In the genomic region with DNA sequence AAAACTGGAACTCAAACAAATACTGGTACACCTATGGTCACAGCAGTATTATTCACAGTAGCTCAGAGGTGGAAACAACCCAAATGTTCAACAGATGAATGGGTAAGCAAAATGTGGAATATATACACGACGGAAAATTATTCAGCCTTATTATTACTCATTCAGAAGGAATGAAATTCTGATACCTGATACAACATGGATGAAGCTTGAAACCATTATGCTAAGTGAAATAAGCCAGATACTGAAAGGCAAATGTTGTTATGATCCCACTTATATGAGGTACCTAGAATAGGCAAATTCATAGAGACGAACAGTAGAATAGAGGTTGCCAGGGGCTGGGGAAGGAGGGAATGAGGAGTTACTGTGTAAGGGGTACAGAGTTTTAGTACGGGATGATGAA, we compare ENCODE assay signal across 22 cellular contexts. TPM values are rescaled to one million over a fixed set of nuclear protein-coding genes. Genes with fewer than 3 reads are reported as not detected.
A peak's percentile ranks its signal among the peaks of the same experiment; 100 is the strongest.
DNase-seq lines count a peak whose midpoint lies in the region; ATAC-seq and TF ChIP-seq lines count a peak whose summit lies in the region.
"Had no signal": no experiment of that assay in that cellular context is flagged by ENCODE, and none has a peak within 500 bp of the region (broad histone marks: within the 10 kb centered on the region; RNA-seq: fewer than 3 reads in every experiment).

No MANE protein-coding gene starts in this region.

- POLR2A ChIA-PET in PC-3 (lab: Charles Lee; ENCODE audit: unreplicated experiment) = no interaction called here
- POLR2A ChIA-PET in CD4-positive, alpha-beta T cell (lab: Charles Lee) = no interaction called here

- peak; percentile 12 for DNase-seq in PC-3
- DNase-seq in MV-4-11 (lab: John Stamatoyannopoulos, UW) = no peak
- DNase-seq in breast epithelium (ENCODE audit: low spot score in 2 of 2) = no peak
- DNase-seq in CD4-positive, alpha-beta T cell = no peak
- DNase-seq: activated naive CD4-positive, alpha-beta T cell treated with Interleukin-2 at 50 U/mL for 16 hours; activated T-cell treated with anti-CD3 and anti-CD28 coated beads for 4 hours; aorta; endodermal cell; hypothalamus; kidney glomerular epithelial cell; natural killer cell; NCI-H2029; stimulated activated CD4-positive, alpha-beta T cell treated with anti-CD3 and anti-CD28 coated beads, Interleukin-4, amount 100 ng/mL, for 24 hours; T-cell had no signal

- H3K4me2 ChIP-seq in PC-3 (ENCODE audit: low read length) = no peak overlapping the region
- H3K4me2 ChIP-seq: smooth muscle cell had no signal

- H3K4me1 Mint-ChIP-seq in CD4-positive, alpha-beta T cell (ENCODE audit: low read depth) = no peaks in the 10 kb centered on the region
- H3K4me1 Mint-ChIP-seq: memory B cell, natural killer cell, T-cell had no signal

- no peaks in the 10 kb centered on the region for H3K36me3 Mint-ChIP-seq in CD4-positive, alpha-beta T cell (ENCODE audit: low read depth)
- H3K36me3 Mint-ChIP-seq: memory B cell, natural killer cell, T-cell had no signal

- no peaks in the 10 kb centered on the region for H3K36me3 ChIP-seq in PC-3 (ENCODE audit: low read depth, low read length)
- H3K36me3 ChIP-seq in skeletal muscle tissue (ENCODE audit: control insufficient read depth in 3 of 3, insufficient read depth in 3 of 3, low read length in 3 of 3) = no peaks in the 10 kb centered on the region
- H3K36me3 ChIP-seq in breast epithelium = no peaks in the 10 kb centered on the region
- H3K36me3 ChIP-seq: vagina had no signal

- no peaks in the 10 kb centered on the region for H3F3A ChIP-seq in PC-3 (ENCODE audit: low read length, unreplicated experiment)

- H3K4me1 ChIP-seq in PC-3 (ENCODE audit: insufficient read depth, low read length) (no peaks in the 10 kb centered on the region), skeletal muscle tissue (ENCODE audit: control insufficient read depth in 3 of 3, insufficient read depth in 3 of 3, low read length in 3 of 3) (peaks cover 0 to 11% (median 8%) of the 10 kb centered on the region in 3 donors), breast epithelium (no peaks in the 10 kb centered on the region)
- H3K4me1 ChIP-seq: vagina had no signal

- H2AFZ ChIP-seq in PC-3 (ENCODE audit: low read length) = peak overlapping the region; percentile 26; the same call in 1 of the 2 replicates

- no peak overlapping the region for H3K9ac ChIP-seq in PC-3 (ENCODE audit: low read length)
- H3K9ac ChIP-seq in skeletal muscle tissue (ENCODE audit: low read depth in 1 of 3, low read length in 3 of 3) = no peak overlapping the region

- H3K9me3 Mint-ChIP-seq in CD4-positive, alpha-beta T cell = no peaks in the 10 kb centered on the region
- H3K9me3 Mint-ChIP-seq: endodermal cell, memory B cell, natural killer cell, T-cell had no signal

- intact Hi-C loops in PC-3 (cut with micrococcal nuclease) (no loop called here), breast epithelium (cut with DNase I; ENCODE audit: low total_unique reads) (no loop called here)
- intact Hi-C loops in CD4-positive, alpha-beta T cell (cut with DNase I, micrococcal nuclease) = loop anchor here in 1 of 2 experiments (5.0 kb wide), 1 partner anchor 68 kb away; no protein-coding TSS in a partner anchor

- no peaks in the 10 kb centered on the region for H4K20me1 ChIP-seq in PC-3 (ENCODE audit: low read length)

- CTCF ChIA-PET in PC-3 (lab: Charles Lee) = no interaction called here
- CTCF ChIA-PET in CD4-positive, alpha-beta T cell (lab: Charles Lee) = interaction anchor here (1.3 kb wide), 1 partner anchor 10 kb away, joined by 5 read pairs; no protein-coding TSS in a partner anchor

- TF ChIP-seq CTCF in PC-3 (conservative IDR thresholded peaks at IDR 0.05; ENCODE audit: low read depth, low read length) = no peak
- TF ChIP-seq CTCF in breast epithelium (IDR thresholded peaks at IDR 0.05) = no peak
- TF ChIP-seq CTCF in CD4-positive, alpha-beta T cell (IDR thresholded peaks at IDR 0.05) = no peak

- no TSS peak for BruUV-seq in PC-3 (replicated peaks; lab: Mats Ljungman, UMichigan)

- H3K9me2 ChIP-seq in PC-3 (replicated peaks; ENCODE audit: low read length) = no peaks in the 10 kb centered on the region

- H3K4me3 Mint-ChIP-seq in CD4-positive, alpha-beta T cell = no peak overlapping the region
- H3K4me3 Mint-ChIP-seq: endodermal cell, memory B cell, natural killer cell, T-cell had no signal

- no peaks in the 10 kb centered on the region for H3K27me3 ChIP-seq in PC-3 (ENCODE audit: low read length)
- H3K27me3 ChIP-seq in skeletal muscle tissue (ENCODE audit: control insufficient read depth in 3 of 3, insufficient read depth in 3 of 3, low read length in 3 of 3) = no peaks in the 10 kb centered on the region
- no peaks in the 10 kb centered on the region for H3K27me3 ChIP-seq in breast epithelium
- H3K27me3 ChIP-seq in CD4-positive, alpha-beta T cell (ENCODE audit: control insufficient read depth, insufficient read depth, low read length) = no peaks in the 10 kb centered on the region
- H3K27me3 ChIP-seq: vagina had no signal

- ATAC-seq in GM19455 (IDR thresholded peaks at IDR 0.05; ENCODE audit: unreplicated experiment) = peak; percentile 16
- peak; percentile 19 for ATAC-seq in HG02973 (IDR thresholded peaks at IDR 0.05; ENCODE audit: unreplicated experiment)
- ATAC-seq in PC-3 = no peak
- no peak for ATAC-seq in CD4-positive, alpha-beta T cell (ENCODE audit: poor library complexity)
- ATAC-seq: HepG2, natural killer cell, Right ventricle myocardium inferior, T-cell had no signal

- no peaks in the 10 kb centered on the region for H3K79me2 ChIP-seq in PC-3 (ENCODE audit: low read length)

- H3K27ac Mint-ChIP-seq in CD4-positive, alpha-beta T cell = no peak overlapping the region
- H3K27ac Mint-ChIP-seq: endodermal cell, memory B cell, natural killer cell, T-cell had no signal

- no peak overlapping the region for H3K27ac ChIP-seq in PC-3 (ENCODE audit: low read length)
- H3K27ac ChIP-seq in skeletal muscle tissue (ENCODE audit: low read depth, low read length) = peak overlapping the region; percentile 48
- no peak overlapping the region for H3K27ac ChIP-seq in breast epithelium
- no peak overlapping the region for H3K27ac ChIP-seq in CD4-positive, alpha-beta T cell (ENCODE audit: low read depth, low read length)
- H3K27ac ChIP-seq: vagina had no signal

- H3K27me3 Mint-ChIP-seq in CD4-positive, alpha-beta T cell = no peaks in the 10 kb centered on the region
- H3K27me3 Mint-ChIP-seq: memory B cell, T-cell had no signal

- no peak for TF ChIP-seq POLR2A in breast epithelium (IDR thresholded peaks at IDR 0.05)

- H3K4me3 ChIP-seq in PC-3 (ENCODE audit: low read length) (no peak overlapping the region), skeletal muscle tissue (ENCODE audit: low read length in 3 of 3) (no peak overlapping the region), breast epithelium (no peak overlapping the region)
- H3K4me3 ChIP-seq: smooth muscle cell, vagina had no signal

- no peaks in the 10 kb centered on the region for H3K9me3 ChIP-seq in PC-3 (ENCODE audit: low read length)
- H3K9me3 ChIP-seq in skeletal muscle tissue (ENCODE audit: control insufficient read depth in 3 of 3, low read length in 3 of 3) = no peaks in the 10 kb centered on the region
- H3K9me3 ChIP-seq in breast epithelium = no peaks in the 10 kb centered on the region
- H3K9me3 ChIP-seq in CD4-positive, alpha-beta T cell (ENCODE audit: control insufficient read depth, low read length) = no peaks in the 10 kb centered on the region
- H3K9me3 ChIP-seq: vagina had no signal

RNA-seq across cellular contexts. Expression of gene MYLK3, which starts 27.1 kb away (rescaled TPM):
- total RNA-seq in PC-3 (2014; rRNA removed) = under 0.01 TPM in 1 of 2 replicates, not detected in the other
- 13.6 TPM for total RNA-seq in skeletal muscle tissue
- total RNA-seq in breast epithelium = under 1 TPM in 2 of 3 donors, not detected in 1; 0.48 to 0.59 TPM
- total RNA-seq in CD4-positive, alpha-beta T cell = under 1 TPM in 1 of 2 experiments, not detected in 1; 0.38 TPM

RNA-seq across cellular contexts. Expression of gene C16orf87, which starts 55.8 kb away (rescaled TPM):
- 4.0 and 5.1 TPM in 2 replicates for total RNA-seq in PC-3 (2014; rRNA removed)
- total RNA-seq in skeletal muscle tissue = 11.0 TPM
- 1 to 10 TPM; 3.6 to 7.6 (median 5.9) TPM for total RNA-seq in breast epithelium
- total RNA-seq in CD4-positive, alpha-beta T cell = 10 to 100 TPM; 20.6 to 22.6 TPM

Comparison
In these comparisons a context has a peak if more than half of its experiments do, and no peak if none do; other contexts are left out.
1. ATAC-seq: peak in GM19455 (single experiment) and HG02973 (single experiment); none in PC-3 (single experiment) and CD4-positive, alpha-beta T cell (single experiment).